ENCODE assay signal across 9 cellular contexts in genomic region chr5:140550147-140551079, GRCh38. TPM values are rescaled to one million over a fixed set of nuclear protein-coding genes. Genes with fewer than 3 reads are reported as not detected.
DNase-seq lines count a peak whose midpoint lies in the region; ATAC-seq, FAIRE-seq and TF ChIP-seq lines count a peak whose summit lies in the region.
"Had no signal": no experiment of that assay in that cellular context is flagged by ENCODE, and none has a peak within 500 bp of the region (broad histone marks: within the 10 kb centered on the region; RNA-seq: fewer than 3 reads in every experiment).

No MANE protein-coding gene starts in this region.

- H3K27me3 Mint-ChIP-seq in activated naive CD4-positive, alpha-beta T cell treated with anti-CD3 and anti-CD28 coated beads for 36 hours (ENCODE audit: low read depth) = no peaks in the 10 kb centered on the region

- no peak overlapping the region for H3K27ac ChIP-seq in GM12878 (ENCODE audit: control insufficient read depth, insufficient read depth)
- H3K27ac ChIP-seq in tibial nerve = peak overlapping the region; percentile 95 to 99 (median 99)

- peaks cover 28% of the 10 kb centered on the region for H3K79me2 ChIP-seq in GM12878 (ENCODE audit: control insufficient read depth, insufficient read depth, low read length)

- RAD21 ChIA-PET in GM12878 (lab: Charles Lee; ENCODE audit: unreplicated experiment) = no interaction called here

- H3K4me1 ChIP-seq in GM12878 (ENCODE audit: control insufficient read depth, insufficient read depth, low read length) (peaks cover 30% of the 10 kb centered on the region), tibial nerve (peaks cover 3 to 40% (median 25%) of the 10 kb centered on the region in 4 donors)

- ATAC-seq in GM12878 = no peak
- ATAC-seq in GM21737 (IDR thresholded peaks at IDR 0.05; ENCODE audit: unreplicated experiment) = no peak

- H3K4me3 Mint-ChIP-seq in activated naive CD4-positive, alpha-beta T cell treated with anti-CD3 and anti-CD28 coated beads for 36 hours = no peak overlapping the region

- DNase-seq in activated naive CD4-positive, alpha-beta T cell treated with anti-CD3 and anti-CD28 coated beads for 36 hours = no peak
- DNase-seq in activated naive CD4-positive, alpha-beta T cell (lab: John Stamatoyannopoulos, UW) = no peak
- DNase-seq in GM12878 (ENCODE audit: low read depth, low spot score) (no peak), myocyte (ENCODE audit: low read depth) (peak; percentile 14), tibial nerve (ENCODE audit: low spot score in 2 of 2) (no peak), OCI-M1 (lab: John Stamatoyannopoulos, UW) (no peak), NCI-H2029 treated with DMSO at 0.1 percent for 48 hours (lab: John Stamatoyannopoulos, UW) (no peak)
- DNase-seq: NCI-H2107 had no signal

- no peak for FAIRE-seq in GM12878 (lab: Jason Lieb, UNC)

- CTCF ChIA-PET in activated naive CD4-positive, alpha-beta T cell treated with anti-CD3 and anti-CD28 coated beads for 36 hours (lab: Charles Lee) = no interaction called here
- CTCF ChIA-PET in GM12878 (lab: Yijun Ruan, JAX) = no interaction called here

- 0 out of 2 replicates have a peak overlapping the region, but pooled peaks have one; percentile 11 for H3K4me2 ChIP-seq in GM12878 (ENCODE audit: control insufficient read depth, insufficient read depth)

- TF ChIP-seq RAD21 in GM12878 (IDR thresholded peaks at IDR 0.05; ENCODE audit: insufficient read depth, low read depth, low read length) = no peak

- H3K4me1 Mint-ChIP-seq in activated naive CD4-positive, alpha-beta T cell treated with anti-CD3 and anti-CD28 coated beads for 36 hours (ENCODE audit: low read depth) = peaks cover 69% of the 10 kb centered on the region

- no TSS peak for BruUV-seq in GM12878 (replicated peaks; lab: Mats Ljungman, UMichigan)

- TF ChIP-seq EP300 in GM12878 (IDR thresholded peaks at IDR 0.05; ENCODE audit: borderline replicate concordance in 1 of 2, control insufficient read depth in 1 of 2, low read depth in 2 of 2, low read length in 2 of 2) = no peak
- TF ChIP-seq EP300 in tibial nerve (IDR thresholded peaks at IDR 0.05) = no peak

- peak overlapping the region; percentile 64 for H3K27ac Mint-ChIP-seq in activated naive CD4-positive, alpha-beta T cell treated with anti-CD3 and anti-CD28 coated beads for 36 hours

- TF ChIP-seq POLR2A in GM12878 (IDR thresholded peaks at IDR 0.05; ENCODE audit: low read depth, low read length) (peak; percentile 14; the same call in 1 of the 2 replicates), tibial nerve (IDR thresholded peaks at IDR 0.05) (no peak)

- H3K9me3 Mint-ChIP-seq in activated naive CD4-positive, alpha-beta T cell treated with anti-CD3 and anti-CD28 coated beads for 36 hours = no peaks in the 10 kb centered on the region

- H3K36me3 ChIP-seq in GM12878 (ENCODE audit: control insufficient read depth in 2 of 2, insufficient read depth in 2 of 2, low read length in 1 of 2) = peaks cover 18 to 32% of the 10 kb centered on the region in 2 experiments
- peaks cover 0 to 39% (median 8%) of the 10 kb centered on the region in 3 donors for H3K36me3 ChIP-seq in tibial nerve

- POLR2A ChIA-PET in GM12878 (lab: Charles Lee) = no interaction called here

- no peak overlapping the region for H2AFZ ChIP-seq in GM12878 (ENCODE audit: control insufficient read depth, low read depth, low read length)

- no peaks in the 10 kb centered on the region for H3K27me3 ChIP-seq in GM12878 (replicated peaks in 1 of 2; ENCODE audit: control insufficient read depth in 2 of 2, insufficient read depth in 2 of 2, low read length in 1 of 2)
- no peaks in the 10 kb centered on the region for H3K27me3 ChIP-seq in tibial nerve

- no peaks in the 10 kb centered on the region for H3K9me3 ChIP-seq in GM12878 (replicated peaks; ENCODE audit: control insufficient read depth, insufficient read depth, low read length)
- no peaks in the 10 kb centered on the region for H3K9me3 ChIP-seq in tibial nerve

- H4K20me1 ChIP-seq in GM12878 (ENCODE audit: control insufficient read depth, insufficient read depth) = no peaks in the 10 kb centered on the region

- no peak overlapping the region for H3K4me3 ChIP-seq in GM12878
- H3K4me3 ChIP-seq in tibial nerve = no peak overlapping the region

- TF ChIP-seq CTCF in GM12878 (IDR thresholded peaks at IDR 0.05 in 2 of 3, conservative IDR thresholded peaks at IDR 0.05 in 1 of 3; ENCODE audit: control insufficient read depth in 2 of 3, extremely low read depth in 1 of 3, insufficient read depth in 1 of 3, low read depth in 3 of 3, low read length in 3 of 3) (no peak), tibial nerve (IDR thresholded peaks at IDR 0.05) (no peak)

- SMC1A ChIA-PET in GM12878 (lab: Charles Lee; ENCODE audit: uncharacterized antibody, unreplicated experiment) = no interaction called here

- 86% methylated on average over 11 of the region's 11 CpGs for WGBS in GM12878 (ENCODE audit: insufficient coverage, insufficient replicate concordance, low lambda C conversion rate, missing lambda C conversion rate)
- WGBS in tibial nerve, 2 donors = 82 to 90% methylated on average over 11 of the region's 11 CpGs

- intact Hi-C loops in activated naive CD4-positive, alpha-beta T cell treated with anti-CD3 and anti-CD28 coated beads for 36 hours (cut with micrococcal nuclease) = loop anchor here (5.0 to 10.0 kb wide), 2 partner anchors 298 to 1256 kb away; partner anchors contain the start of gene MATR3
- intact Hi-C loops in GM12878 (cut with micrococcal nuclease; ENCODE audit: unreplicated experiment) = loop anchor here (5.0 kb wide), 1 partner anchor 148 kb away; the partner anchor contains the start of gene ANKHD1

- no peak overlapping the region for H3K9ac ChIP-seq in GM12878 (ENCODE audit: control insufficient read depth, insufficient read depth, low read length)

- H3K36me3 Mint-ChIP-seq in activated naive CD4-positive, alpha-beta T cell treated with anti-CD3 and anti-CD28 coated beads for 36 hours (ENCODE audit: low read depth) = peaks cover 38% of the 10 kb centered on the region

- in situ Hi-C loops in GM12878 (cut with MboI) = no loop called here

RNA-seq across cellular contexts. Expression of gene EIF4EBP3, which starts 3.0 kb away (rescaled TPM):
- 10 to 100 TPM; 27.2 to 28.5 TPM for total RNA-seq in activated naive CD4-positive, alpha-beta T cell treated with anti-CD3 and anti-CD28 coated beads for 36 hours
- not detected in 2 replicates for total RNA-seq in GM12878 (2013; cell fraction: nucleolus; rRNA removed)
- total RNA-seq in GM12878 (2014; rRNA removed) = 2.0 and 3.7 TPM in 2 replicates
- total RNA-seq in GM12878 (2014; rRNA removed; fragmentation: Illumina TruSeq; extraction: Trizol) = 2.9 and 3.6 TPM in 2 replicates
- 6.2 and 9.3 TPM in 2 replicates for total RNA-seq in GM12878 (2021)
- polyA plus RNA-seq in GM12878 (2011; ENCODE audit: low read depth) = 4.1 TPM
- 2.8 and 3.5 TPM in 2 replicates for polyA plus RNA-seq in GM12878 (2011; rRNA removed)
- 2.5 and 3.4 TPM in 2 replicates for polyA plus RNA-seq in GM12878 (2011; cell fraction: cytosol; rRNA removed)
- 2.5 and 4.2 TPM in 2 replicates for polyA plus RNA-seq in GM12878 (2011; cell fraction: nucleus; rRNA removed)
- polyA plus RNA-seq in GM12878 (2012) = 14.4 and 18.4 TPM in 2 replicates
- polyA plus RNA-seq in GM12878 (2014; fragmentation: Illumina TruSeq; extraction: Trizol) = 2.2 and 4.6 TPM in 2 replicates
- 10 to 100 TPM in 1 of 2 experiments, 1 to 10 TPM in 1; 6.3 to 16.1 TPM for polyA plus RNA-seq in GM12878 (2014; fragmentation: Nextera tagmentation; extraction: Ambion mirVana)
- 7.5 and 8.3 TPM in 2 replicates for polyA plus RNA-seq in GM12878 (2014; rRNA removed)
- polyA plus RNA-seq in GM12878 (2016; fragmentation: Nextera tagmentation; extraction: Ambion mirVana) = 10 to 100 TPM in 1 of 2 experiments, 1 to 10 TPM in 1; 9.5 to 10.2 TPM
- 2.2 and 2.6 TPM in 2 replicates for polyA minus RNA-seq in GM12878 (2011; rRNA and poly(A)+ RNA removed)
- polyA minus RNA-seq in GM12878 (2011; cell fraction: cytosol; rRNA and poly(A)+ RNA removed) = 3.7 TPM in 1 of 2 replicates, not detected in the other
- polyA minus RNA-seq in GM12878 (2011; cell fraction: nucleus; rRNA and poly(A)+ RNA removed) = 1.6 TPM in 1 of 2 replicates, not detected in the other
- total RNA-seq in myocyte = not detected in 2 replicates
- 8.0 TPM for polyA plus RNA-seq in myocyte (2012)
- 10 to 100 TPM; 12.3 to 29.4 (median 14.9) TPM for total RNA-seq in tibial nerve

RNA-seq across cellular contexts. Expression of gene SRA1, which starts 6.9 kb away (rescaled TPM):
- total RNA-seq in activated naive CD4-positive, alpha-beta T cell treated with anti-CD3 and anti-CD28 coated beads for 36 hours = 10 to 100 TPM; 38.0 to 39.6 TPM
- total RNA-seq in GM12878 (2013; cell fraction: nucleolus; rRNA removed) = 20.3 and 22.3 TPM in 2 replicates
- total RNA-seq in GM12878 (2014; rRNA removed) = 60.9 and 66.3 TPM in 2 replicates
- 41.3 and 43.4 TPM in 2 replicates for total RNA-seq in GM12878 (2014; rRNA removed; fragmentation: Illumina TruSeq; extraction: Trizol)
- total RNA-seq in GM12878 (2021) = 53.2 and 55.2 TPM in 2 replicates
- 29.9 TPM for polyA plus RNA-seq in GM12878 (2011; ENCODE audit: low read depth)
- polyA plus RNA-seq in GM12878 (2011; rRNA removed) = 36.6 and 44.3 TPM in 2 replicates
- 46.4 and 51.0 TPM in 2 replicates for polyA plus RNA-seq in GM12878 (2011; cell fraction: cytosol; rRNA removed)
- polyA plus RNA-seq in GM12878 (2011; cell fraction: nucleus; rRNA removed) = 68.5 and 77.1 TPM in 2 replicates
- polyA plus RNA-seq in GM12878 (2012) = 37.7 and 41.4 TPM in 2 replicates
- polyA plus RNA-seq in GM12878 (2014; fragmentation: Illumina TruSeq; extraction: Trizol) = 51.0 and 56.9 TPM in 2 replicates
- 10 to 100 TPM; 35.3 to 52.7 TPM for polyA plus RNA-seq in GM12878 (2014; fragmentation: Nextera tagmentation; extraction: Ambion mirVana)
- 59.7 and 61.2 TPM in 2 replicates for polyA plus RNA-seq in GM12878 (2014; rRNA removed)
- 100 to 1,000 TPM; 115 to 127 TPM for polyA plus RNA-seq in GM12878 (2016; fragmentation: Nextera tagmentation; extraction: Ambion mirVana)
- 19.7 and 20.7 TPM in 2 replicates for polyA minus RNA-seq in GM12878 (2011; rRNA and poly(A)+ RNA removed)
- 10.6 and 15.5 TPM in 2 replicates for polyA minus RNA-seq in GM12878 (2011; cell fraction: cytosol; rRNA and poly(A)+ RNA removed)
- polyA minus RNA-seq in GM12878 (2011; cell fraction: nucleus; rRNA and poly(A)+ RNA removed) = 13.1 and 24.1 TPM in 2 replicates
- 38.5 and 44.9 TPM in 2 replicates for total RNA-seq in myocyte
- 75.9 TPM for polyA plus RNA-seq in myocyte (2012)
- total RNA-seq in tibial nerve = 10 to 100 TPM; 16.6 to 23.7 (median 19.2) TPM

RNA-seq across cellular contexts. Expression of gene APBB3, which starts 14.0 kb away (rescaled TPM):
- 10 to 100 TPM; 15.4 to 16.5 TPM for total RNA-seq in activated naive CD4-positive, alpha-beta T cell treated with anti-CD3 and anti-CD28 coated beads for 36 hours
- total RNA-seq in GM12878 (2013; cell fraction: nucleolus; rRNA removed) = 92.4 and 112 TPM in 2 replicates
- total RNA-seq in GM12878 (2014; rRNA removed) (10.7 and 13.7 TPM in 2 replicates), GM12878 (2014; rRNA removed; fragmentation: Illumina TruSeq; extraction: Trizol) (6.1 and 6.2 TPM in 2 replicates), GM12878 (2021) (19.2 and 20.0 TPM in 2 replicates), myocyte (22.9 and 23.2 TPM in 2 replicates), tibial nerve (10 to 100 TPM; 43.7 to 70.8 (median 48.4) TPM)
- 16.6 TPM for polyA plus RNA-seq in GM12878 (2011; ENCODE audit: low read depth)
- polyA plus RNA-seq in GM12878 (2011; rRNA removed) (25.0 and 33.3 TPM in 2 replicates), GM12878 (2014; fragmentation: Illumina TruSeq; extraction: Trizol) (8.1 and 11.1 TPM in 2 replicates), GM12878 (2014; fragmentation: Nextera tagmentation; extraction: Ambion mirVana) (under 1 TPM; 0.35 to 0.84 TPM), GM12878 (2014; rRNA removed) (25.0 and 28.1 TPM in 2 replicates), GM12878 (2016; fragmentation: Nextera tagmentation; extraction: Ambion mirVana) (10 to 100 TPM; 15.0 to 15.6 TPM)
- polyA plus RNA-seq in GM12878 (2011; cell fraction: cytosol; rRNA removed) = 29.4 and 37.5 TPM in 2 replicates
- polyA plus RNA-seq in GM12878 (2011; cell fraction: nucleus; rRNA removed) = 292 and 410 TPM in 2 replicates
- polyA plus RNA-seq in GM12878 (2012) = 27.7 and 28.7 TPM in 2 replicates
- 34.0 and 38.3 TPM in 2 replicates for polyA minus RNA-seq in GM12878 (2011; rRNA and poly(A)+ RNA removed)
- polyA minus RNA-seq in GM12878 (2011; cell fraction: cytosol; rRNA and poly(A)+ RNA removed) = 7.1 and 8.5 TPM in 2 replicates
- 49.9 and 76.9 TPM in 2 replicates for polyA minus RNA-seq in GM12878 (2011; cell fraction: nucleus; rRNA and poly(A)+ RNA removed)
- 32.9 TPM for polyA plus RNA-seq in myocyte (2012)

RNA-seq across cellular contexts. Expression of gene SLC35A4, which starts 14.2 kb away (rescaled TPM):
- total RNA-seq in activated naive CD4-positive, alpha-beta T cell treated with anti-CD3 and anti-CD28 coated beads for 36 hours = 10 to 100 TPM; 57.1 to 60.1 TPM
- 21.0 and 26.2 TPM in 2 replicates for total RNA-seq in GM12878 (2013; cell fraction: nucleolus; rRNA removed)
- total RNA-seq in GM12878 (2014; rRNA removed) (36.9 and 44.6 TPM in 2 replicates), GM12878 (2014; rRNA removed; fragmentation: Illumina TruSeq; extraction: Trizol) (22.2 and 23.8 TPM in 2 replicates), GM12878 (2021) (133 and 134 TPM in 2 replicates), myocyte (40.0 and 40.5 TPM in 2 replicates), tibial nerve (10 to 100 TPM; 22.9 to 36.9 (median 26.8) TPM)
- polyA plus RNA-seq in GM12878 (2011; ENCODE audit: low read depth) = 164 TPM
- polyA plus RNA-seq in GM12878 (2011; rRNA removed) (57.1 and 167 TPM in 2 replicates), GM12878 (2014; fragmentation: Illumina TruSeq; extraction: Trizol) (145 and 150 TPM in 2 replicates), GM12878 (2014; fragmentation: Nextera tagmentation; extraction: Ambion mirVana) (10 to 100 TPM; 27.8 to 31.7 TPM), GM12878 (2014; rRNA removed) (96.4 and 103 TPM in 2 replicates), GM12878 (2016; fragmentation: Nextera tagmentation; extraction: Ambion mirVana) (100 to 1,000 TPM; 132 to 154 TPM)
- polyA plus RNA-seq in GM12878 (2011; cell fraction: cytosol; rRNA removed) = 166 and 217 TPM in 2 replicates
- 93.5 and 103 TPM in 2 replicates for polyA plus RNA-seq in GM12878 (2011; cell fraction: nucleus; rRNA removed)
- polyA plus RNA-seq in GM12878 (2012) = 83.8 and 159 TPM in 2 replicates
- polyA minus RNA-seq in GM12878 (2011; rRNA and poly(A)+ RNA removed) = 119 and 156 TPM in 2 replicates
- polyA minus RNA-seq in GM12878 (2011; cell fraction: cytosol; rRNA and poly(A)+ RNA removed) = 28.9 and 34.4 TPM in 2 replicates
- 21.9 and 29.4 TPM in 2 replicates for polyA minus RNA-seq in GM12878 (2011; cell fraction: nucleus; rRNA and poly(A)+ RNA removed)
- 119 TPM for polyA plus RNA-seq in myocyte (2012)
